In the genomic region with DNA sequence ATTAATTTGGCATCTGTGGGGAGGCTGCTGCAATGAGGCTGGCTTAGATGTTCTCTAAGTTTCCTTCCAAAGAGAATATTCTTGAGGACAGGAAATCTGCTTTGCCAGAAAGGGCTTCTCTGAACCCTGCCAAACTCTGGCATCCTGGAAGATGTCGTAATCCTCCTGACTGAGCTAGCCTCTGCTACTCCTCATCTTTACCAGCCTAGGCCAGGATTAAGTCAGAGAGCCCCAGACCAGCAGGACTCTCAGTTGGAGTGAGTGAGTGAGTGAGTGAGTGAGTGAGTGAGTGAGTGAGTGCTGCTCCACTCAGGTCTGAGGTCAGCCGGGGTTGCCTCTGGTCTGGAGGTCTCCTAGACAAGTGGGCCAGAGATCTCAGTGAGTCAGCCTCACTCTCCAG, we compare ENCODE assay signal across 20 cellular contexts.
DNase-seq lines count a peak whose midpoint lies in the region; ATAC-seq and TF ChIP-seq lines count a peak whose summit lies in the region.
"Had no signal": no experiment of that assay in that cellular context is flagged by ENCODE, and none has a peak within 500 bp of the region (broad histone marks: within the 10 kb centered on the region; RNA-seq: fewer than 3 reads in every experiment).

No MANE protein-coding gene starts in this region.

- WGBS in GM23248 (ENCODE audit: low coverage in 1 of 2, low lambda C conversion rate in 2 of 2, missing lambda C conversion rate in 2 of 2), 2 experiments = 27 to 39% methylated on average over 2 of the region's 2 CpGs
- WGBS in right cardiac atrium = 61% methylated on average over 2 of the region's 2 CpGs
- WGBS in transverse colon (ENCODE audit: low coverage in 1 of 2), 2 donors = 83% methylated on average over 2 of the region's 2 CpGs; no CpG with 5 or more reads in 1 of the 2 donors

- peak; percentile 3 for DNase-seq in A673 (ENCODE audit: low spot score)
- peak; percentile 60 for DNase-seq in GM23248
- DNase-seq in dedifferentiated amniotic fluid mesenchymal stem cell (ENCODE audit: extremely low spot score) = peak; percentile 39
- peak in 1 of 3 donors; percentile 30 for DNase-seq in right cardiac atrium
- no peak for DNase-seq in transverse colon
- DNase-seq in middle frontal gyrus (ENCODE audit: extremely low spot score, low spot score) = no peak
- DNase-seq in vagina (ENCODE audit: extremely low spot score in 2 of 2) = no peak
- no peak for DNase-seq in hippocampal formation (lab: John Stamatoyannopoulos, UW)
- DNase-seq: activated CD4-positive, alpha-beta T cell treated with anti-CD3 and anti-CD28 coated beads for 4 hours; activated effector memory CD4-positive, alpha-beta T cell treated with anti-CD3 and anti-CD28 coated beads, Interleukin-2, amount 50 U/mL, for 16 hours; amniotic stem cell; CD8-positive, alpha-beta T cell; DND-41; midbrain; NCI-H2029; NCI-H524; SJCRH30; stimulated activated naive CD8-positive, alpha-beta T cell treated with anti-CD3 and anti-CD28 coated beads, Interleukin-15, amount 100 ng/mL, for 72 hours had no signal

- H3K9ac ChIP-seq in GM23248 = no peak overlapping the region
- H3K9ac ChIP-seq: neural progenitor cell had no signal

- H3K27ac ChIP-seq in A673 (ENCODE audit: low read depth, low read length, poor library complexity, severe bottlenecking) (no peak overlapping the region), GM23248 (no peak overlapping the region), right cardiac atrium (ENCODE audit: low read length) (peak overlapping the region; percentile 50), transverse colon (no peak overlapping the region), vagina (no peak overlapping the region)
- H3K27ac ChIP-seq: A549, neural progenitor cell, SJCRH30 had no signal

- no peaks in the 10 kb centered on the region for H3K27me3 ChIP-seq in A673 (replicated peaks; ENCODE audit: insufficient read depth, low read depth, low read length, poor library complexity)
- H3K27me3 ChIP-seq in GM23248 (replicated peaks; ENCODE audit: insufficient read depth) = no peaks in the 10 kb centered on the region
- H3K27me3 ChIP-seq in right cardiac atrium (ENCODE audit: control insufficient read depth, insufficient read depth) = no peaks in the 10 kb centered on the region
- no peaks in the 10 kb centered on the region for H3K27me3 ChIP-seq in transverse colon
- H3K27me3 ChIP-seq in vagina = no peaks in the 10 kb centered on the region
- H3K27me3 ChIP-seq: neural progenitor cell, SJCRH30 had no signal

- TF ChIP-seq POLR2A in transverse colon (IDR thresholded peaks at IDR 0.05) = no peak
- TF ChIP-seq POLR2A in vagina (IDR thresholded peaks at IDR 0.05) = no peak

- peak; percentile 74 to 79 for ATAC-seq in right cardiac atrium
- ATAC-seq: A549; CD8-positive, alpha-beta T cell; stimulated activated naive CD8-positive, alpha-beta T cell treated with anti-CD3 and anti-CD28 coated beads, Interleukin-15, amount 100 ng/mL, for 72 hours had no signal

- H3K4me1 ChIP-seq in A673 (ENCODE audit: insufficient read depth, low read length, poor library complexity, severe bottlenecking) (no peaks in the 10 kb centered on the region), GM23248 (ENCODE audit: insufficient read depth) (0 out of 2 replicates have a peak, but pooled peaks cover 5% of the 10 kb centered on the region), right cardiac atrium (ENCODE audit: control insufficient read depth, insufficient read depth, low read length) (no peaks in the 10 kb centered on the region), transverse colon (no peaks in the 10 kb centered on the region), vagina (no peaks in the 10 kb centered on the region)
- H3K4me1 ChIP-seq: A549, neural progenitor cell, SJCRH30 had no signal

- H3K4me2 ChIP-seq in GM23248 (ENCODE audit: unreplicated experiment) = no peak overlapping the region
- H3K4me2 ChIP-seq: A549, neural progenitor cell had no signal

- TF ChIP-seq CTCF in A673 (conservative IDR thresholded peaks at IDR 0.05; ENCODE audit: low read depth, low read length) = no peak
- TF ChIP-seq CTCF in transverse colon (IDR thresholded peaks at IDR 0.05) = no peak
- no peak for TF ChIP-seq CTCF in vagina (IDR thresholded peaks at IDR 0.05)

- H3K36me3 ChIP-seq in A673 (ENCODE audit: insufficient read depth, low read length, poor library complexity, severe bottlenecking) (no peaks in the 10 kb centered on the region), GM23248 (ENCODE audit: low read depth) (no peaks in the 10 kb centered on the region), transverse colon (no peaks in the 10 kb centered on the region), vagina (no peaks in the 10 kb centered on the region)
- H3K36me3 ChIP-seq: neural progenitor cell, SJCRH30 had no signal

- no peaks in the 10 kb centered on the region for H3K79me2 ChIP-seq in GM23248 (ENCODE audit: insufficient read depth)

- intact Hi-C loops in A673 (cut with micrococcal nuclease; ENCODE audit: unreplicated experiment) (no loop called here), right cardiac atrium (cut with DNase I) (no loop called here), transverse colon (cut with DNase I; ENCODE audit: low total_unique reads) (no loop called here), vagina (cut with DNase I) (loop anchor here (5.0 kb wide), 1 partner anchor 543 kb away; no protein-coding TSS in a partner anchor)

- H3F3A ChIP-seq in GM23248 (ENCODE audit: insufficient read depth) = no peaks in the 10 kb centered on the region

- H3K9me3 ChIP-seq in A673 (ENCODE audit: low read depth, low read length, poor library complexity, severe bottlenecking) (no peaks in the 10 kb centered on the region), GM23248 (ENCODE audit: low read depth) (no peaks in the 10 kb centered on the region), right cardiac atrium (ENCODE audit: control insufficient read depth, low read length) (no peaks in the 10 kb centered on the region), transverse colon (no peaks in the 10 kb centered on the region), vagina (no peaks in the 10 kb centered on the region)
- H3K9me3 ChIP-seq: A549, SJCRH30 had no signal

- in situ Hi-C loops in GM23248 (cut with MboI) = no loop called here
- in situ Hi-C loops in transverse colon (cut with MboI; ENCODE audit: low pct_ligation_motif_present in 1 of 4, low pct_unique_long_range_greater_than_20kb in 1 of 4, low sequenced_read_pairs in 3 of 4) = loop anchor here in 1 of 4 donors (25.0 kb wide), 2 partner anchors 103 to 203 kb away; a partner anchor contains a TSS

- BruUV-seq in A673 (replicated peaks; lab: Mats Ljungman, UMichigan) = no TSS peak

- H3K4me3 ChIP-seq in A673 (ENCODE audit: low read depth, low read length, poor library complexity, severe bottlenecking) (no peak overlapping the region), GM23248 (no peak overlapping the region), right cardiac atrium (ENCODE audit: low read length) (no peak overlapping the region), transverse colon (no peak overlapping the region), vagina (no peak overlapping the region)
- H3K4me3 ChIP-seq: A549, neural progenitor cell, SJCRH30 had no signal

- H3K9me2 ChIP-seq in GM23248 (ENCODE audit: insufficient read depth) = no peaks in the 10 kb centered on the region

- CTCF ChIA-PET in A673 (lab: Charles Lee) = no interaction called here

- POLR2A ChIA-PET in A673 (lab: Charles Lee; ENCODE audit: low non-redundant PET) = no interaction called here

- no peaks in the 10 kb centered on the region for H4K20me1 ChIP-seq in GM23248 (ENCODE audit: insufficient read depth)

- no peak for TF ChIP-seq EP300 in transverse colon (IDR thresholded peaks at IDR 0.05; ENCODE audit: low read depth)

- no peak overlapping the region for H2AFZ ChIP-seq in GM23248
- H2AFZ ChIP-seq: neural progenitor cell had no signal

Comparison
In these comparisons a context has a peak if more than half of its experiments do, and no peak if none do; other contexts are left out.
1. DNase-seq: peak in A673 (single experiment), GM23248 (single experiment) and dedifferentiated amniotic fluid mesenchymal stem cell (single experiment); none in transverse colon (single experiment), middle frontal gyrus (single experiment), vagina (0 of 2) and hippocampal formation (0 of 2).